Comparison of ENCODE assay signal across 31 cellular contexts in the genomic region with DNA sequence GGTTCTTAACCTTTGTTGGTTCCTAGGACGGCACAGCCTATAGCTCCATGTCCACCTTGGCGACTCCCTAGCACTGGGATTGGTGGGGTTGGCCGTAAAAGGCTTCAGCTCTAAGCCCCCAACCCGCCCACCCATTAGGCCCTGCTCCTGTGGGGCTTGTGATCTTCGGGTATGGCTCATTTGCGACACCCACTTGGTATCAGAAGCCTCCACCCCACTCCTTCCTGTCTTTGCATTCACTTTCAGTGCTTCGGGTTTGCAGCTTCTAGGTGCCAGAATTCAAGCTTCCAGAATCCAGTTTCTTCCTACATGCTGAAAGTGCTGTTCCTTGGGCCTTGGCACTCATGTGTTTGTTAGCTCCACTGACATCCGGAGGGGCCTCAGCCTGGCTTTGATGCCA. TPM values are rescaled to one million over a fixed set of nuclear protein-coding genes. Genes with fewer than 3 reads are reported as not detected.
"Had no signal": no experiment of that assay in that cellular context is flagged by ENCODE, and none has a peak within 500 bp of the region (broad histone marks: within the 10 kb centered on the region; RNA-seq: fewer than 3 reads in every experiment).

No MANE protein-coding gene starts in this region.

- H3K27me3 ChIP-seq: body of pancreas, foreskin keratinocyte had no signal

- ATAC-seq: activated CD4-positive, CD25-positive, alpha-beta regulatory T cell treated with anti-CD3 and anti-CD28 coated beads, Interleukin-2, amount 50 U/mL, for 24 hours; activated CD8-positive, alpha-beta T cell treated with anti-CD3 and anti-CD28 coated beads for 36 hours; activated T-helper 17 cell treated with anti-CD3 and anti-CD28 coated beads, Interleukin-2, amount 50 U/mL, for 72 hours; body of pancreas; effector memory CD8-positive, alpha-beta T cell; foreskin keratinocyte; gastroesophageal sphincter; T-cell had no signal

- H3K4me1 ChIP-seq: esophagus muscularis mucosa, foreskin keratinocyte, gastroesophageal sphincter had no signal

- H3K27ac ChIP-seq: body of pancreas, esophagus muscularis mucosa, foreskin keratinocyte, gastroesophageal sphincter, WERI-Rb-1 had no signal

- H3K9me3 Mint-ChIP-seq: activated B cell treated with CpG ODN at 0.5 μM for 24 hours; activated CD8-positive, alpha-beta T cell treated with anti-CD3 and anti-CD28 coated beads for 36 hours; activated T-cell treated with anti-CD3 and anti-CD28 coated beads, Interleukin-2, amount 50 U/mL, for 4 hours; activated T-helper 17 cell treated with anti-CD3 and anti-CD28 coated beads, Interleukin-2, amount 50 U/mL, for 72 hours; effector memory CD8-positive, alpha-beta T cell; T-helper 1 cell treated with Interleukin-12 subunit alpha and Interleukin-12 subunit beta and Interleukin-4 antibody, amounts not matched to agents 30 μg/mL and 1 μg/mL, for 36 hours; T-helper 2 cell treated with Interferon-gamma antibody and Interleukin-4, amounts not matched to agents 5 μg/mL and 100 μg/mL, for 36 hours had no signal

- H3K4me3 Mint-ChIP-seq: activated B cell treated with CpG ODN at 0.5 μM for 24 hours; activated CD8-positive, alpha-beta T cell treated with anti-CD3 and anti-CD28 coated beads for 36 hours; activated naive CD8-positive, alpha-beta T cell; activated T-cell treated with anti-CD3 and anti-CD28 coated beads, Interleukin-2, amount 50 U/mL, for 4 hours; activated T-helper 17 cell treated with anti-CD3 and anti-CD28 coated beads, Interleukin-2, amount 50 U/mL, for 72 hours; effector memory CD8-positive, alpha-beta T cell; T-cell; T-helper 1 cell treated with Interleukin-12 subunit alpha and Interleukin-12 subunit beta and Interleukin-4 antibody, amounts not matched to agents 30 μg/mL and 1 μg/mL, for 36 hours; T-helper 2 cell treated with Interferon-gamma antibody and Interleukin-4, amounts not matched to agents 5 μg/mL and 100 μg/mL, for 36 hours had no signal

- H3K9me3 ChIP-seq: body of pancreas, esophagus muscularis mucosa, gastroesophageal sphincter had no signal

- H3K4me1 Mint-ChIP-seq: activated B cell treated with CpG ODN at 0.5 μM for 24 hours; activated T-helper 17 cell treated with anti-CD3 and anti-CD28 coated beads, Interleukin-2, amount 50 U/mL, for 72 hours; T-cell had no signal

- H3K4me3 ChIP-seq: body of pancreas, esophagus muscularis mucosa, gastroesophageal sphincter had no signal

- H3K36me3 Mint-ChIP-seq: activated naive CD8-positive, alpha-beta T cell; T-cell had no signal

- DNase-seq: activated B cell treated with CpG ODN at 0.5 μM for 24 hours; activated CD4-positive, alpha-beta T cell treated with anti-CD3 and anti-CD28 coated beads for 48 hours; activated CD4-positive, alpha-beta T cell treated with anti-CD3 and anti-CD28 coated beads, Interleukin-2, amount 50 U/mL, for 1 hour; activated CD4-positive, alpha-beta T cell treated with anti-CD3 and anti-CD28 coated beads, Interleukin-2, amount 50 U/mL, for 48 hours; activated CD8-positive, alpha-beta memory T cell treated with anti-CD3 and anti-CD28 coated beads for 24 hours; activated CD8-positive, alpha-beta T cell treated with anti-CD3 and anti-CD28 coated beads for 36 hours; activated effector memory CD4-positive, alpha-beta T cell treated with Interleukin-2 at 50 U/mL for 16 hours; activated gamma-delta T cell treated with Interleukin-2 at 50 U/mL for 16 hours; activated naive CD4-positive, alpha-beta T cell treated with anti-CD3 and anti-CD28 coated beads, Interleukin-2, amount 50 U/mL, for 16 hours; activated naive CD4-positive, alpha-beta T cell treated with Interleukin-2 at 50 U/mL for 16 hours; activated T-cell treated with anti-CD3 and anti-CD28 coated beads, Interleukin-2, amount 50 U/mL, for 4 hours; amniotic stem cell; anterior cingulate cortex; body of pancreas; cortex of kidney; dermis blood vessel endothelial cell; effector CD4-positive, alpha-beta T cell; effector memory CD8-positive, alpha-beta T cell; erythroblast; foreskin keratinocyte; T-cell; T1000; WERI-Rb-1 had no signal

- H3K27ac Mint-ChIP-seq: activated B cell treated with CpG ODN at 0.5 μM for 24 hours; activated CD8-positive, alpha-beta T cell treated with anti-CD3 and anti-CD28 coated beads for 36 hours; activated naive CD8-positive, alpha-beta T cell; activated T-helper 17 cell treated with anti-CD3 and anti-CD28 coated beads, Interleukin-2, amount 50 U/mL, for 72 hours; effector memory CD8-positive, alpha-beta T cell; T-cell; T-helper 1 cell treated with Interleukin-12 subunit alpha and Interleukin-12 subunit beta and Interleukin-4 antibody, amounts not matched to agents 30 μg/mL and 1 μg/mL, for 36 hours; T-helper 2 cell treated with Interferon-gamma antibody and Interleukin-4, amounts not matched to agents 5 μg/mL and 100 μg/mL, for 36 hours had no signal

- H3K36me3 ChIP-seq: gastroesophageal sphincter, WERI-Rb-1 had no signal

RNA-seq across cellular contexts. Expression of gene HABP2, which starts 39.5 kb away (rescaled TPM):
- total RNA-seq: activated B cell treated with CpG ODN at 0.5 μM for 24 hours; activated CD8-positive, alpha-beta T cell treated with anti-CD3 and anti-CD28 coated beads for 36 hours; activated T-helper 17 cell treated with anti-CD3 and anti-CD28 coated beads, Interleukin-2, amount 50 U/mL, for 72 hours; chondrocyte; esophagus muscularis mucosa; foreskin keratinocyte; gastroesophageal sphincter had no signal
